In genomic region chr6:56652994-56653393, GRCh38 we compare ENCODE assay signal across 9 cellular contexts. TPM values are rescaled to one million over a fixed set of nuclear protein-coding genes. Genes with fewer than 3 reads are reported as not detected.
DNase-seq lines count a peak whose midpoint lies in the region; ATAC-seq, FAIRE-seq and TF ChIP-seq lines count a peak whose summit lies in the region.
"Had no signal": no experiment of that assay in that cellular context is flagged by ENCODE, and none has a peak within 500 bp of the region (broad histone marks: within the 10 kb centered on the region; RNA-seq: fewer than 3 reads in every experiment).

No MANE protein-coding gene starts in this region.

- intact Hi-C loops in right cardiac atrium (cut with DNase I) (no loop called here), tibial artery (cut with DNase I; ENCODE audit: low total_unique reads) (no loop called here)

- H3K9me3 ChIP-seq in right cardiac atrium (ENCODE audit: control insufficient read depth, low read length) (no peaks in the 10 kb centered on the region), tibial artery (no peaks in the 10 kb centered on the region)

- H3K27me3 ChIP-seq in brain microvascular endothelial cell (replicated peaks) (no peaks in the 10 kb centered on the region), right cardiac atrium (ENCODE audit: control insufficient read depth, insufficient read depth) (no peaks in the 10 kb centered on the region), tibial artery (no peaks in the 10 kb centered on the region)

- peak overlapping the region; percentile 23 for H3K27ac ChIP-seq in brain microvascular endothelial cell
- peak overlapping the region; percentile 43 for H3K27ac ChIP-seq in right cardiac atrium (ENCODE audit: low read length)
- H3K27ac ChIP-seq in tibial artery = peak overlapping the region; percentile 16 to 49
- H3K27ac ChIP-seq: parathyroid adenoma had no signal

- 44% methylated on average over 2 of the region's 2 CpGs for WGBS in right cardiac atrium

- H3K36me3 ChIP-seq in brain microvascular endothelial cell (replicated peaks) = peaks cover 2% of the 10 kb centered on the region
- peaks cover 0 to 2% (median 0%) of the 10 kb centered on the region in 3 donors for H3K36me3 ChIP-seq in tibial artery

- DNase-seq in HTR-8/SVneo (ENCODE audit: insufficient read length, low spot score) (peak; percentile 32), brain microvascular endothelial cell (no peak), right cardiac atrium (no peak), tibial artery (no peak), NCI-H2107 treated with DMSO at 0.1 percent for 48 hours (lab: John Stamatoyannopoulos, UW; ENCODE audit: unreplicated experiment) (no peak), T-helper 9 cell (no peak)
- DNase-seq: stimulated activated naive CD8-positive, alpha-beta T cell treated with anti-CD3 and anti-CD28 coated beads, Interleukin-15, Interleukin-2, amounts not matched to agents 100 U/mL and 50 U/mL, for 24 hours had no signal

- peaks cover 5% of the 10 kb centered on the region for H3K4me1 ChIP-seq in right cardiac atrium (ENCODE audit: control insufficient read depth, insufficient read depth, low read length)
- peaks cover 0 to 56% (median 17%) of the 10 kb centered on the region in 4 donors for H3K4me1 ChIP-seq in tibial artery

- in situ Hi-C loops in brain microvascular endothelial cell (cut with HindIII; ENCODE audit: low pct_ligation_motif_present, low sequenced_read_pairs) = no loop called here

- peak; percentile 55 to 71 for ATAC-seq in right cardiac atrium
- no peak for ATAC-seq in HG03571 (IDR thresholded peaks at IDR 0.05; ENCODE audit: unreplicated experiment)
- ATAC-seq: stimulated activated naive CD8-positive, alpha-beta T cell treated with anti-CD3 and anti-CD28 coated beads, Interleukin-15, Interleukin-2, amounts not matched to agents 100 U/mL and 50 U/mL, for 24 hours had no signal

- peak; percentile 31 for FAIRE-seq in HTR-8/SVneo (lab: Jason Lieb, UNC)

- H3K4me3 ChIP-seq in brain microvascular endothelial cell (ENCODE audit: low read depth, low read length) (no peak overlapping the region), right cardiac atrium (ENCODE audit: low read length) (no peak overlapping the region), tibial artery (no peak overlapping the region)

- TF ChIP-seq CTCF in brain microvascular endothelial cell (IDR thresholded peaks at IDR 0.05; ENCODE audit: low read depth, low read length, missing control alignments) (no peak), tibial artery (IDR thresholded peaks at IDR 0.05) (no peak)

RNA-seq across cellular contexts. Expression of gene DST, which starts 10.3 kb away (rescaled TPM):
- total RNA-seq in right cardiac atrium = 100 to 1,000 TPM; 193 to 308 (median 237) TPM
- 148 TPM for polyA plus RNA-seq in right cardiac atrium
